8 cellular contexts compared by ENCODE assay signal in the genomic region with DNA sequence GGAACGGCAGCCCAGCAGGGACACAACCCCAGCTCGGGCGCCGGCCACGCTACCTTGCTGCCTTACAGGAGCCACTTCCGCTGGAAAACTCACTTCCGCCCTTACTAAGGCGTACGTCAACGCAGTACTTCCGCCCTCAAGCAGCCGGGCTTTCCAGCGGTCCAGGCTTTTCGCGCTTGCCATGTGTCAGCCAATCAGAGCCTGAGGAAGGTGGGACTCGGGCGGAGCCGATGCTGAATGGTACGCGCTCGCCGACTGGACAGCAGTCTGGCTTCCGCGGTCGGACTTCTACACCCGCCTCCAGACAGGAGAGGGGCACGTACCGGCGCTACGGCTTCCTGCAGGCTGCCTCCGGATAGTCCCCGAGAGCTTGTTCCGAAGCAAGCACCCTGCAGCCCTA. TPM values are rescaled to one million over a fixed set of nuclear protein-coding genes. Genes with fewer than 3 reads are reported as not detected.
DNase-seq lines count a peak whose midpoint lies in the region; ATAC-seq, FAIRE-seq and TF ChIP-seq lines count a peak whose summit lies in the region.
"Not testable (repeated sequence)": the region's sequence is repeated elsewhere in the genome, so short reads cannot be mapped to it uniquely, and the experiment has no call there.

A gene (minus strand): TSS at position 83 of the 400 bp plus-strand sequence. CDS start 98 bp downstream, outside the sequence.
A gene (plus strand): TSS at position 265 of the 400 bp plus-strand sequence.

- H3K9me3 ChIP-seq in mucosa of descending colon, upper lobe of right lung: not testable (repeated sequence)

- FAIRE-seq in GM18507 (lab: Jason Lieb, UNC): peak; percentile 100

- intact Hi-C loops in mucosa of descending colon (cut with DNase I, micrococcal nuclease); upper lobe of right lung (cut with DNase I): not testable (repeated sequence)

- not testable (repeated sequence) for H3K4me1 ChIP-seq in mucosa of descending colon (ENCODE audit: low read depth); upper lobe of right lung

- not testable (repeated sequence) for H3K27ac ChIP-seq in upper lobe of right lung

- TF ChIP-seq CTCF in mucosa of descending colon (IDR thresholded peaks at IDR 0.05); upper lobe of right lung (IDR thresholded peaks at IDR 0.05): not testable (repeated sequence)

- CTCF ChIA-PET in activated CD8-positive, alpha-beta memory T cell treated with anti-CD3 and anti-CD28 coated beads for 36 hours (lab: Charles Lee): not testable (repeated sequence)

- H3K4me3 ChIP-seq in mucosa of descending colon, upper lobe of right lung: not testable (repeated sequence)

- not testable (repeated sequence) for H3K36me3 ChIP-seq in mucosa of descending colon (ENCODE audit: low read depth); upper lobe of right lung

- POLR2A ChIA-PET in activated CD8-positive, alpha-beta memory T cell treated with anti-CD3 and anti-CD28 coated beads for 36 hours (lab: Charles Lee): not testable (repeated sequence)

- ATAC-seq in GM21423 (IDR thresholded peaks at IDR 0.05; ENCODE audit: unreplicated experiment) (peak; percentile 86), HG02943 (IDR thresholded peaks at IDR 0.05; ENCODE audit: low read depth, unreplicated experiment) (peak; percentile 80), esophagus mucosa (peak; percentile 93), mucosa of descending colon (peak; percentile 90), upper lobe of right lung (peak; percentile 95)

- DNase-seq in GM18507 (ENCODE audit: extremely low spot score, insufficient read length, low read depth); HT1080 (ENCODE audit: low read depth); mucosa of descending colon; upper lobe of right lung: not testable (repeated sequence)

- H3K27me3 ChIP-seq in upper lobe of right lung: not testable (repeated sequence)

RNA-seq across cellular contexts. Expression of the first gene that starts in this region (rescaled TPM):
- total RNA-seq in HT1080 (2014; rRNA removed; shearing (Covaris generic)): 52.1 and 63.2 TPM in 2 replicates
- polyA plus RNA-seq in HT1080 (2015; cell fraction: cytosol; rRNA removed): 17.6 and 22.7 TPM in 2 replicates
- 8.2 and 9.7 TPM in 2 replicates for polyA plus RNA-seq in HT1080 (2015; cell fraction: nucleus; rRNA removed)
- 10 to 100 TPM; 10.1 to 15.2 TPM for total RNA-seq in activated CD8-positive, alpha-beta memory T cell treated with anti-CD3 and anti-CD28 coated beads for 36 hours
- total RNA-seq in esophagus mucosa (6.1 TPM), mucosa of descending colon (10 to 100 TPM in 2 of 3 donors, 1 to 10 TPM in 1; 4.6 to 11.3 (median 10.1) TPM), upper lobe of right lung (4.3 TPM)

RNA-seq across cellular contexts. Expression of the second gene that starts in this region (rescaled TPM):
- total RNA-seq in HT1080 (2014; rRNA removed; shearing (Covaris generic)): 50.7 and 55.1 TPM in 2 replicates
- polyA plus RNA-seq in HT1080 (2015; cell fraction: cytosol; rRNA removed): 106 and 115 TPM in 2 replicates
- 157 TPM in 2 replicates for polyA plus RNA-seq in HT1080 (2015; cell fraction: nucleus; rRNA removed)
- total RNA-seq in activated CD8-positive, alpha-beta memory T cell treated with anti-CD3 and anti-CD28 coated beads for 36 hours: 10 to 100 TPM; 76.7 to 80.7 TPM
- total RNA-seq in esophagus mucosa: 24.3 TPM
- total RNA-seq in mucosa of descending colon: 10 to 100 TPM; 14.1 to 88.0 (median 37.2) TPM
- total RNA-seq in upper lobe of right lung: 12.0 TPM
